Comparison of ENCODE assay signal across 20 cellular contexts in the genomic region with DNA sequence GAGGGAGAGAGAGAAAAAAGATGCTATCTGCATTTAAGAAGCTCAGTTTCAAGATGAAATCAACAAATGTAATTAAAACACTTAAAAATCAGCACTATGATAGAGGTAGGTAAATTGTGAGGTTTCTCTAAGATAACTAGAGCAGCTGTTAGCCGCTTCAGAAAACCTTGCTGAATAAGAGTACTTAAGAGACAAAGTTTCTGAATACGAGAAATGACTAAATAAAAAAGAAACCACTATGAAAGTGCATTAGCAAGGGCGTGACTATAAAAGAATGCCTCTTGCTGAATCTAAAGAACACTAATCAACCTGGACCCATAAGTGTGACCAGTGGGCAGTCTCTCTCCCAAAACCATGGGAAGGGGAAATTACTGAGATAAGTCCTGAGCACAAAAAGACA.
A peak's percentile ranks its signal among the peaks of the same experiment; 100 is the strongest.
DNase-seq lines count a peak whose midpoint lies in the region; ATAC-seq lines count a peak whose summit lies in the region.
"Had no signal": no experiment of that assay in that cellular context is flagged by ENCODE, and none has a peak within 500 bp of the region (broad histone marks: within the 10 kb centered on the region; RNA-seq: fewer than 3 reads in every experiment).

No MANE protein-coding gene starts in this region.

- ATAC-seq in GM18508 (IDR thresholded peaks at IDR 0.05; ENCODE audit: insufficient read depth, unreplicated experiment) (peak; percentile 30), GM21423 (IDR thresholded peaks at IDR 0.05; ENCODE audit: unreplicated experiment) (peak; percentile 63), HG03354 (IDR thresholded peaks at IDR 0.05; ENCODE audit: poor library complexity, severe bottlenecking, unreplicated experiment) (peak; percentile 64), memory B cell (ENCODE audit: low read depth) (peak; percentile 35), GM19463 (IDR thresholded peaks at IDR 0.05; ENCODE audit: unreplicated experiment) (no peak)
- ATAC-seq: mucosa of descending colon had no signal

- H3K27ac Mint-ChIP-seq in memory B cell, result peak overlapping the region; percentile 93
- H3K27ac Mint-ChIP-seq: activated naive CD4-positive, alpha-beta T cell treated with anti-CD3 and anti-CD28 coated beads, Interleukin-2, amount 10 ng/mL, durations not matched to agents 7 days and 5 days; type B pancreatic cell had no signal

- H3K4me1 Mint-ChIP-seq in memory B cell, result peaks cover 26% of the 10 kb centered on the region
- H3K4me1 Mint-ChIP-seq: activated naive CD4-positive, alpha-beta T cell treated with anti-CD3 and anti-CD28 coated beads, Interleukin-2, amount 10 ng/mL, durations not matched to agents 7 days and 5 days had no signal

- H3K27me3 Mint-ChIP-seq in memory B cell, result no peaks in the 10 kb centered on the region
- H3K27me3 Mint-ChIP-seq: activated naive CD4-positive, alpha-beta T cell treated with anti-CD3 and anti-CD28 coated beads, Interleukin-2, amount 10 ng/mL, durations not matched to agents 7 days and 5 days; type B pancreatic cell had no signal

- H3K9me3 Mint-ChIP-seq in memory B cell, result no peaks in the 10 kb centered on the region
- H3K9me3 Mint-ChIP-seq: activated naive CD4-positive, alpha-beta T cell treated with anti-CD3 and anti-CD28 coated beads, Interleukin-2, amount 10 ng/mL, durations not matched to agents 7 days and 5 days; type B pancreatic cell had no signal

- DNase-seq in memory B cell (ENCODE audit: low spot score in 2 of 2), result no peak
- DNase-seq in stimulated activated CD4-positive, alpha-beta T cell treated with anti-CD3 and anti-CD28 coated beads, Interleukin-2, amount 100 ng/mL, for 48 hours, result no peak
- no peak for DNase-seq in anterior cingulate cortex (lab: John Stamatoyannopoulos, UW)
- DNase-seq: activated CD4-positive, CD25-positive, alpha-beta regulatory T cell; activated naive CD4-positive, alpha-beta T cell treated with anti-CD3 and anti-CD28 coated beads, Interleukin-2, amount 10 ng/mL, durations not matched to agents 7 days and 5 days; GM23248; hippocampal formation; kidney glomerular epithelial cell; mucosa of descending colon; NCI-H2029 treated with DMSO at 0.1 percent for 48 hours; NCI-H524 treated with DMSO at 0.1 percent for 48 hours; occipital lobe; Peyer's patch; sigmoid colon; stimulated activated CD4-positive, alpha-beta T cell treated with anti-CD3 and anti-CD28 coated beads, Interleukin-4, amount 100 ng/mL, for 24 hours had no signal

- H3K4me3 Mint-ChIP-seq in memory B cell, result peak overlapping the region; percentile 87
- H3K4me3 Mint-ChIP-seq: activated naive CD4-positive, alpha-beta T cell treated with anti-CD3 and anti-CD28 coated beads, Interleukin-2, amount 10 ng/mL, durations not matched to agents 7 days and 5 days; type B pancreatic cell had no signal

- H3K36me3 Mint-ChIP-seq in memory B cell, result peaks cover 19% of the 10 kb centered on the region
